Comparison of ENCODE assay signal across 20 cellular contexts in the genomic region with DNA sequence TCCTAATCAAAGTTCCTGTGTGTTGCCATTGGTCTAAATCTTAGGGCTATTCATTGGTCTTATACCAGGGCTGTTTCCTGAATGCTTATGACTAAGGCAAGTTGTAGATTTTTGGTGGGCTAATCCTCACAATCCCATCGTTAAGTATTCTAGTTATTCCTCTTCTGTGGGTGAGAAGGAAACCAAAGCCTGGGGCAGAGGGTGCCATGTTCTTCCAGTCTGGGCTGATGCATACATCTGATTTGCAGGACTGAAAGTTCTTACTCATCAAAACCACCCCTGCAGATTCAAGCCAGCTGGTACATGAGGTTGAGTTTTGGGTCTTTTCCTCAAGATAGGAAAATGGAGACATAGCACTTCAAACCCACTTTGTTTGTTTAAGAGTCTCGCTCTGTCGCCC. TPM values are rescaled to one million over a fixed set of nuclear protein-coding genes. Genes with fewer than 3 reads are reported as not detected.
A peak's percentile ranks its signal among the peaks of the same experiment; 100 is the strongest.
DNase-seq lines count a peak whose midpoint lies in the region; ATAC-seq and TF ChIP-seq lines count a peak whose summit lies in the region.
"Had no signal": no experiment of that assay in that cellular context is flagged by ENCODE, and none has a peak within 500 bp of the region (broad histone marks: within the 10 kb centered on the region; RNA-seq: fewer than 3 reads in every experiment).

No MANE protein-coding gene starts in this region.

- ATAC-seq in activated CD8-positive, alpha-beta memory T cell treated with anti-CD3 and anti-CD28 coated beads, Interleukin-2, amount 10 ng/mL, durations not matched to agents 7 days and 5 days = no peak
- ATAC-seq in T-helper 17 cell (no peak), GM19023 (IDR thresholded peaks at IDR 0.05; ENCODE audit: unreplicated experiment) (no peak)
- ATAC-seq: gastrocnemius medialis had no signal

- no peaks in the 10 kb centered on the region for H3K9me3 Mint-ChIP-seq in activated CD8-positive, alpha-beta memory T cell treated with anti-CD3 and anti-CD28 coated beads, Interleukin-2, amount 10 ng/mL, durations not matched to agents 7 days and 5 days (ENCODE audit: low read depth)

- CTCF ChIA-PET in activated CD8-positive, alpha-beta memory T cell treated with anti-CD3 and anti-CD28 coated beads, Interleukin-2, amount 10 ng/mL, durations not matched to agents 7 days and 5 days (lab: Charles Lee) = interaction anchor here (0.6 to 2.2 kb wide), 2 partner anchors 11 to 286 kb away, joined by 3 to 4 read pairs; no protein-coding TSS in a partner anchor
- CTCF ChIA-PET in HEK293T (lab: Yijun Ruan, JAX) = no interaction called here

- peaks cover 48% of the 10 kb centered on the region for H3K36me3 Mint-ChIP-seq in activated CD8-positive, alpha-beta memory T cell treated with anti-CD3 and anti-CD28 coated beads, Interleukin-2, amount 10 ng/mL, durations not matched to agents 7 days and 5 days
- H3K36me3 Mint-ChIP-seq in T-helper 17 cell (ENCODE audit: low read depth) = no peaks in the 10 kb centered on the region

- in situ Hi-C loops in G401 (cut with HindIII; ENCODE audit: low sequenced_read_pairs) = no loop called here

- no peaks in the 10 kb centered on the region for H3K27me3 Mint-ChIP-seq in activated CD8-positive, alpha-beta memory T cell treated with anti-CD3 and anti-CD28 coated beads, Interleukin-2, amount 10 ng/mL, durations not matched to agents 7 days and 5 days
- H3K27me3 Mint-ChIP-seq in T-helper 17 cell = no peaks in the 10 kb centered on the region
- H3K27me3 Mint-ChIP-seq: activated naive CD8-positive, alpha-beta T cell had no signal

- DNase-seq in activated CD8-positive, alpha-beta memory T cell treated with anti-CD3 and anti-CD28 coated beads, Interleukin-2, amount 50 U/mL, for 48 hours = peak; percentile 55
- no peak for DNase-seq in activated CD8-positive, alpha-beta memory T cell treated with anti-CD3 and anti-CD28 coated beads, Interleukin-2, amount 10 ng/mL, durations not matched to agents 7 days and 5 days
- DNase-seq in DMS79 (lab: John Stamatoyannopoulos, UW) = peak; percentile 23
- no peak for DNase-seq in T-helper 17 cell
- DNase-seq in stimulated activated CD8-positive, alpha-beta memory T cell treated with anti-CD3 and anti-CD28 coated beads, Interleukin-4, amount 100 ng/mL, for 48 hours = peak; percentile 50
- no peak for DNase-seq in HEK293T (ENCODE audit: extremely low spot score)
- no peak for DNase-seq in G401 (ENCODE audit: low spot score)
- DNase-seq: activated CD4-positive, CD25-positive, alpha-beta regulatory T cell; DMS 273 treated with DMSO at 0.1 percent for 48 hours; effector memory CD4-positive, alpha-beta T cell; gastrocnemius medialis; hypothalamus; lower lobe of right lung; NCI-H1105; NCI-H524; nucleus accumbens; T1000 had no signal

- POLR2A ChIA-PET in HEK293T (lab: Yijun Ruan, JAX) = no interaction called here

- no peaks in the 10 kb centered on the region for H3K9me3 ChIP-seq in T-helper 17 cell (ENCODE audit: control insufficient read depth, low read length, poor library complexity, severe bottlenecking)
- H3K9me3 ChIP-seq: esophagus muscularis mucosa, gastrocnemius medialis, lower lobe of right lung had no signal

- H3K4me1 Mint-ChIP-seq in activated CD8-positive, alpha-beta memory T cell treated with anti-CD3 and anti-CD28 coated beads, Interleukin-2, amount 10 ng/mL, durations not matched to agents 7 days and 5 days = peaks cover 10% of the 10 kb centered on the region
- no peaks in the 10 kb centered on the region for H3K4me1 Mint-ChIP-seq in T-helper 17 cell

- H3K4me3 Mint-ChIP-seq in activated CD8-positive, alpha-beta memory T cell treated with anti-CD3 and anti-CD28 coated beads, Interleukin-2, amount 10 ng/mL, durations not matched to agents 7 days and 5 days = no peak overlapping the region
- H3K4me3 Mint-ChIP-seq in T-helper 17 cell = no peak overlapping the region
- H3K4me3 Mint-ChIP-seq: activated naive CD8-positive, alpha-beta T cell had no signal

- no peak overlapping the region for H3K27ac Mint-ChIP-seq in activated CD8-positive, alpha-beta memory T cell treated with anti-CD3 and anti-CD28 coated beads, Interleukin-2, amount 10 ng/mL, durations not matched to agents 7 days and 5 days
- peak overlapping the region; percentile 49 for H3K27ac Mint-ChIP-seq in T-helper 17 cell
- H3K27ac Mint-ChIP-seq: activated naive CD8-positive, alpha-beta T cell had no signal

TF ChIP-seq in HEK293T, 16 proteins besides CTCF, POLR2A, EP300 and RAD21:
- no peak for TF ChIP-seq BHLHE40 (IDR thresholded peaks at IDR 0.05; ENCODE audit: borderline replicate concordance)
- TF ChIP-seq TARDBP (IDR thresholded peaks at IDR 0.05) = no peak
- TF ChIP-seq ELF4 (IDR thresholded peaks at IDR 0.05) = no peak
- TF ChIP-seq HDGF (IDR thresholded peaks at IDR 0.05; ENCODE audit: borderline replicate concordance) = no peak

RNA-seq across cellular contexts. Expression of gene PPP1CC, which starts 25.7 kb away (rescaled TPM):
- 100 to 1,000 TPM; 174 to 200 TPM for total RNA-seq in activated CD8-positive, alpha-beta memory T cell treated with anti-CD3 and anti-CD28 coated beads, Interleukin-2, amount 10 ng/mL, durations not matched to agents 7 days and 5 days
- total RNA-seq in T-helper 17 cell = 100 to 1,000 TPM; 140 to 149 TPM
- 134 and 200 TPM in 2 replicates for total RNA-seq in G401 (2014; rRNA removed; shearing (Covaris generic))

RNA-seq across cellular contexts. Expression of gene HVCN1, which starts 28.1 kb away (rescaled TPM):
- total RNA-seq in activated CD8-positive, alpha-beta memory T cell treated with anti-CD3 and anti-CD28 coated beads, Interleukin-2, amount 10 ng/mL, durations not matched to agents 7 days and 5 days = 10 to 100 TPM; 11.7 to 19.9 TPM
- 1 to 10 TPM; 4.6 to 8.8 TPM for total RNA-seq in T-helper 17 cell
- total RNA-seq in G401 (2014; rRNA removed; shearing (Covaris generic)) = not detected in 2 replicates

Comparison
In these comparisons a context has a peak if more than half of its experiments do, and no peak if none do; other contexts are left out.
1. DNase-seq: peak in activated CD8-positive, alpha-beta memory T cell treated with anti-CD3 and anti-CD28 coated beads, Interleukin-2, amount 50 U/mL, for 48 hours (single experiment), DMS79 (single experiment) and stimulated activated CD8-positive, alpha-beta memory T cell treated with anti-CD3 and anti-CD28 coated beads, Interleukin-4, amount 100 ng/mL, for 48 hours (single experiment); none in activated CD8-positive, alpha-beta memory T cell treated with anti-CD3 and anti-CD28 coated beads, Interleukin-2, amount 10 ng/mL, durations not matched to agents 7 days and 5 days (single experiment), T-helper 17 cell (0 of 3), HEK293T (single experiment) and G401 (single experiment).